Comparison of ENCODE assay signal across 1 cellular context in the genomic region with DNA sequence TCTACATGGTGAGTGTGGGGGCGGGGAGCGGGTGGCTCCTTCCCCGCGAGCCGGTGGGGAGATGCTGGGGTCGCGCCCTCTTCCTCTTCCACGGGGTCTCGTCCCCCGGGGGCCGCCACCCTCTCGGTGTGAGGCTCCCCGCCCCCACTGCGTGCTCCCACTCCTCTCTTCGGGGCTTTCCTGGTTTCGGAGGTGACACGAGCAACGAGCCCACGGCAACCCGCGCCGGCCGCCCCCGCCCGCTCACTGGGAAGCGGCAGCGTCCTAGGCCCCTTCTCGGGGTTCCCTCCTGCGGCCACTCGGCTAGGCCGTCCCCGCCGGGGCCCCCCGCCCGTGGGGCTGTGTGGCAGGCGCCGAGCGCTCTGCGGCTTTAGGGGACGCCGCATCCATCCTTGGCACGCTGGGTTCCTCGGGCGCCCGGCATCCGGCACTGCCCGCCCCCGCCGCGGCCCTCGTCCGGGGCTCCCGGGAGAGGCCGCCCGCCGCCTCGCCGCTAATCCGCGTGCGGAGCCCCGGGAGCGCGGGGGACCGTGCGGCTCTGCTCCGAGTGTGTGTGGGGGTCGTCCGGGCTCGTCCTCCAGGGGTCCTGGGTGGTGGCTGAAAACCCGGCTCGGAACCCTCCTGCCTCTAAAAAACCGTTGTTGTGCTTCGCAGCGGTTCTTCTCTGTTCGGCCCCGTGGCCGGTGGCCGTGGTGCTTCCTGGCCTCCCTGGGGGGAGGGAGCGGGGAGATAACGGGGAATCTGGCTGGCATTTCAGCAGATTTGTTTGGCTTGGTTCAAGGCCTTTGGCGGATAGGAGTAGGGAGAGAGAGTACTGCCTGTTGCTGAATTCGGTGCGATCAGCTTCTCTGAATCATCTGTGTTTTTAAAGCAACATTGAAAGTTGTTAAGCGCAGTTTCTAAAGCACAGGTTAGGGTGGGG.
A peak's percentile ranks its signal among the peaks of the same experiment; 100 is the strongest.
TF ChIP-seq lines count a peak whose summit lies in the region.

No MANE protein-coding gene starts in this region.

TF ChIP-seq in K562, 482 proteins besides CTCF, POLR2A, EP300 and RAD21 (continued from another document):
- TF ChIP-seq, protein P1, sequence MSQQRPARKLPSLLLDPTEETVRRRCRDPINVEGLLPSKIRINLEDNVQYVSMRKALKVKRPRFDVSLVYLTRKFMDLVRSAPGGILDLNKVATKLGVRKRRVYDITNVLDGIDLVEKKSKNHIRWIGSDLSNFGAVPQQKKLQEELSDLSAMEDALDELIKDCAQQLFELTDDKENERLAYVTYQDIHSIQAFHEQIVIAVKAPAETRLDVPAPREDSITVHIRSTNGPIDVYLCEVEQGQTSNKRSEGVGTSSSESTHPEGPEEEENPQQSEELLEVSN (IDR thresholded peaks at IDR 0.05; ENCODE audit: borderline replicate concordance in 1 of 2, extremely low read depth in 1 of 2, insufficient read depth in 1 of 2, insufficient read length in 1 of 2, low read depth in 1 of 2, low read length in 1 of 2, poor library complexity in 1 of 2, severe bottlenecking in 1 of 2): peak in 1 of 2 experiments; percentile 39
- TF ChIP-seq RCOR1 (IDR thresholded peaks at IDR 0.05; ENCODE audit: borderline replicate concordance in 1 of 2, low read depth in 2 of 2, low read length in 2 of 2) (0 out of 4 replicates have a peak, but pooled peaks of 1 of the 2 experiments have one; percentile 21), EZH2 (IDR thresholded peaks at IDR 0.05; ENCODE audit: borderline replicate concordance, low read depth, low read length) (no peak)
TF ChIP-seq in K562: peak in this region for 6.
